In genomic region chrX:47217852-47218279, GRCh38 we compare ENCODE assay signal across 8 cellular contexts. TPM values are rescaled to one million over a fixed set of nuclear protein-coding genes. Genes with fewer than 3 reads are reported as not detected.
A peak's percentile ranks its signal among the peaks of the same experiment; 100 is the strongest.
DNase-seq lines count a peak whose midpoint lies in the region; ATAC-seq, FAIRE-seq and TF ChIP-seq lines count a peak whose summit lies in the region.

No MANE protein-coding gene starts in this region.

- no peaks in the 10 kb centered on the region for H3K27me3 Mint-ChIP-seq in T-helper 17 cell

- DNase-seq in GM12892 (ENCODE audit: insufficient read length): peak; percentile 78
- peak; percentile 97 for DNase-seq in NCI-H146 treated with DMSO at 0.1 percent for 48 hours (lab: John Stamatoyannopoulos, UW; ENCODE audit: unreplicated experiment)
- peak; percentile 81 to 91 (median 88) for DNase-seq in T-helper 17 cell
- peak; percentile 38 to 98 (median 91) for DNase-seq in anterior cingulate cortex (lab: John Stamatoyannopoulos, UW)
- peak; percentile 95 for DNase-seq in left ventricle myocardium superior
- DNase-seq in prostate gland (ENCODE audit: low spot score): peak; percentile 96

- TF ChIP-seq POLR2A in GM12892 (IDR thresholded peaks at IDR 0.05; ENCODE audit: low read depth, low read length) (0 out of 2 replicates have a peak, but pooled peaks have one; percentile 4), prostate gland (IDR thresholded peaks at IDR 0.05) (peak; percentile 44)

- intact Hi-C loops in left ventricle myocardium superior (cut with micrococcal nuclease): no loop called here
- intact Hi-C loops in prostate gland (cut with DNase I): loop anchor here (5.0 kb wide), 1 partner anchor 144 kb away; no protein-coding TSS in a partner anchor

- H3K36me3 Mint-ChIP-seq in T-helper 17 cell (ENCODE audit: low read depth): peaks cover 4% of the 10 kb centered on the region

- no peaks in the 10 kb centered on the region for H3K9me3 ChIP-seq in T-helper 17 cell (ENCODE audit: control insufficient read depth, low read length, poor library complexity, severe bottlenecking)
- H3K9me3 ChIP-seq in prostate gland: no peaks in the 10 kb centered on the region

- 0% methylated on average over 14 of the region's 31 CpGs for WGBS in prostate gland
- 1% methylated on average over 31 of the region's 31 CpGs for WGBS in urinary bladder

- H3K36me3 ChIP-seq in prostate gland (no peaks in the 10 kb centered on the region), urinary bladder (ENCODE audit: insufficient read depth) (no peaks in the 10 kb centered on the region)

- H3K27ac ChIP-seq in prostate gland (peak overlapping the region; percentile 95 to 97), urinary bladder (ENCODE audit: low read depth) (peak overlapping the region; percentile 96)

- H3K27me3 ChIP-seq in prostate gland (replicated peaks; ENCODE audit: insufficient read depth): no peaks in the 10 kb centered on the region

- H3K4me3 ChIP-seq in prostate gland: peak overlapping the region; percentile 68 to 70
- peak overlapping the region; percentile 85 for H3K4me3 ChIP-seq in urinary bladder (ENCODE audit: low read depth, low read length)

- ATAC-seq in HG02870 (IDR thresholded peaks at IDR 0.05; ENCODE audit: unreplicated experiment) (peak; percentile 89), T-helper 17 cell (peak; percentile 83), left ventricle myocardium superior (peak; percentile 89)

- FAIRE-seq in GM12892 (lab: Jason Lieb, UNC): peak; percentile 95

- peak overlapping the region; percentile 97 for H3K27ac Mint-ChIP-seq in T-helper 17 cell

- H3K4me1 ChIP-seq in prostate gland (replicated peaks) (no peaks in the 10 kb centered on the region), urinary bladder (ENCODE audit: insufficient read depth) (no peaks in the 10 kb centered on the region)

- peak overlapping the region; percentile 94 for H3K4me3 Mint-ChIP-seq in T-helper 17 cell

- peaks cover 41% of the 10 kb centered on the region for H3K4me1 Mint-ChIP-seq in T-helper 17 cell

- TF ChIP-seq CTCF in prostate gland (IDR thresholded peaks at IDR 0.05): no peak

RNA-seq across cellular contexts. Expression of gene CDK16, which starts 0.6 kb away (rescaled TPM):
- polyA plus RNA-seq in GM12892 (2012; ENCODE audit: missing spikeins): 25.7 TPM
- total RNA-seq in T-helper 17 cell: 100 to 1,000 TPM; 123 to 145 TPM
- total RNA-seq in left ventricle myocardium superior: 155 TPM
- total RNA-seq in prostate gland: 100 to 1,000 TPM in 1 of 2 donors, 10 to 100 TPM in 1; 63.5 to 173 TPM
- total RNA-seq in urinary bladder: 49.1 TPM
- 56.8 TPM for polyA plus RNA-seq in urinary bladder

RNA-seq across cellular contexts. Expression of gene USP11, which starts 14.9 kb away (rescaled TPM):
- 16.1 TPM for polyA plus RNA-seq in GM12892 (2012; ENCODE audit: missing spikeins)
- total RNA-seq in T-helper 17 cell: 10 to 100 TPM; 42.0 to 42.9 TPM
- 31.4 TPM for total RNA-seq in left ventricle myocardium superior
- 100 to 1,000 TPM in 1 of 2 donors, 10 to 100 TPM in 1; 43.3 to 124 TPM for total RNA-seq in prostate gland
- 52.5 TPM for total RNA-seq in urinary bladder
- 45.6 TPM for polyA plus RNA-seq in urinary bladder

RNA-seq across cellular contexts. Expression of gene UBA1, which starts 24.2 kb away (rescaled TPM):
- 112 TPM for polyA plus RNA-seq in GM12892 (2012; ENCODE audit: missing spikeins)
- total RNA-seq in T-helper 17 cell (100 to 1,000 TPM; 109 to 112 TPM), left ventricle myocardium superior (100 TPM), prostate gland (100 to 1,000 TPM; 185 to 286 TPM), urinary bladder (61.0 TPM)
- polyA plus RNA-seq in urinary bladder: 119 TPM

Comparison
In these comparisons a context has a peak if more than half of its experiments do, and no peak if none do; other contexts are left out.
1. Peak in every context shown above with its lines: DNase-seq, ATAC-seq, H3K4me3 ChIP-seq and H3K27ac ChIP-seq.